ENCODE assay signal across 27 cellular contexts in genomic region chr16:79726902-79727301, GRCh38.
A peak's percentile ranks its signal among the peaks of the same experiment; 100 is the strongest.
DNase-seq lines count a peak whose midpoint lies in the region; ATAC-seq, FAIRE-seq and TF ChIP-seq lines count a peak whose summit lies in the region.
"Had no signal": no experiment of that assay in that cellular context is flagged by ENCODE, and none has a peak within 500 bp of the region (broad histone marks: within the 10 kb centered on the region; RNA-seq: fewer than 3 reads in every experiment).

No MANE protein-coding gene starts in this region.

- no peak overlapping the region for H3K14ac ChIP-seq in H1 (ENCODE audit: insufficient read length)

- H3K4me3 ChIP-seq in HepG2 (replicated peaks in 1 of 3; ENCODE audit: insufficient read depth in 1 of 3, low read depth in 2 of 3, low read length in 3 of 3) (no peak overlapping the region), right lobe of liver (no peak overlapping the region), H1 (ENCODE audit: extremely low read depth in 1 of 4, insufficient read depth in 2 of 4, low read depth in 3 of 4, low read length in 4 of 4) (no peak overlapping the region)
- H3K4me3 ChIP-seq: BLaER1, GM12878 had no signal

- H2BK20ac ChIP-seq in H1 (ENCODE audit: low read length) = no peak overlapping the region

- no peak overlapping the region for H2AFZ ChIP-seq in HepG2 (ENCODE audit: low read length)
- H2AFZ ChIP-seq in H1 (ENCODE audit: low read length) = no peak overlapping the region

- no peak overlapping the region for H3K9ac ChIP-seq in HepG2 (ENCODE audit: insufficient read depth, low read depth, low read length)
- H3K9ac ChIP-seq in H1 (replicated peaks in 1 of 4; ENCODE audit: extremely low read depth in 1 of 4, low read depth in 3 of 4, low read length in 3 of 4) = no peak overlapping the region
- H3K9ac ChIP-seq: BLaER1 had no signal

- TF ChIP-seq EP300 in HepG2 (IDR thresholded peaks at IDR 0.05; ENCODE audit: low read depth in 2 of 2, low read length in 2 of 2) (no peak), HepG2 (CRISPR knock-in tag; IDR thresholded peaks at IDR 0.05; ENCODE audit: borderline replicate concordance) (no peak), H1 (IDR thresholded peaks at IDR 0.05; ENCODE audit: borderline replicate concordance in 1 of 2, low read depth in 2 of 2, low read length in 2 of 2) (no peak)

- no peak overlapping the region for H3K23ac ChIP-seq in H1 (ENCODE audit: insufficient read length)

- no peak overlapping the region for H3K56ac ChIP-seq in H1 (replicated peaks; ENCODE audit: insufficient read length, low read depth, low read length)

- TF ChIP-seq CTCF in HepG2 (CRISPR knock-in tag; IDR thresholded peaks at IDR 0.05) (no peak), right lobe of liver (IDR thresholded peaks at IDR 0.05) (no peak), H1 (IDR thresholded peaks at IDR 0.05; ENCODE audit: control extremely low read depth in 1 of 3, insufficient read depth in 1 of 3, low read depth in 1 of 3, low read length in 3 of 3) (no peak)

- H3K27me3 ChIP-seq in HepG2 (ENCODE audit: control insufficient read depth in 1 of 2, insufficient read depth in 2 of 2, low read length in 2 of 2) (no peaks in the 10 kb centered on the region), right lobe of liver (no peaks in the 10 kb centered on the region), H1 (replicated peaks in 1 of 4; ENCODE audit: control insufficient read depth in 3 of 4, extremely low read depth in 1 of 4, insufficient read depth in 3 of 4, low read length in 3 of 4) (no peaks in the 10 kb centered on the region)
- H3K27me3 ChIP-seq: BE2C, BLaER1 had no signal

- H3K36me3 ChIP-seq in HepG2 (replicated peaks in 1 of 2; ENCODE audit: control insufficient read depth in 1 of 2, insufficient read depth in 2 of 2, low read length in 2 of 2) (no peaks in the 10 kb centered on the region), right lobe of liver (no peaks in the 10 kb centered on the region), H1 (ENCODE audit: control insufficient read depth in 2 of 4, insufficient read depth in 4 of 4, low read length in 3 of 4) (no peaks in the 10 kb centered on the region)
- H3K36me3 ChIP-seq: BE2C, BLaER1 had no signal

- CTCF ChIA-PET in HepG2 (lab: Yijun Ruan, JAX; ENCODE audit: low intra/inter-chr PET ratio, low total read pairs) (no interaction called here), H1 (lab: Charles Lee; ENCODE audit: partially characterized antibody) (no interaction called here)

- peaks cover 38% of the 10 kb centered on the region for H3K9me3 ChIP-seq in HepG2 (ENCODE audit: low read length)
- no peaks in the 10 kb centered on the region for H3K9me3 ChIP-seq in right lobe of liver
- no peaks in the 10 kb centered on the region for H3K9me3 ChIP-seq in H1 (ENCODE audit: insufficient read depth in 2 of 2, low read depth in 1 of 2, low read length in 1 of 2)
- H3K9me3 ChIP-seq: BE2C, BLaER1 had no signal

- H3K27ac ChIP-seq in HepG2 (ENCODE audit: extremely low read length, insufficient read depth, low read length) (no peak overlapping the region), right lobe of liver (no peak overlapping the region), H1 (ENCODE audit: low read depth, low read length) (no peak overlapping the region)
- H3K27ac ChIP-seq: 22Rv1, BLaER1 had no signal

- no peak overlapping the region for H2BK120ac ChIP-seq in H1 (replicated peaks; ENCODE audit: low read depth, low read length)

- H4K8ac ChIP-seq in H1 (ENCODE audit: extremely low read depth, insufficient read depth, low read length) = no peak overlapping the region

- no peak overlapping the region for H2BK12ac ChIP-seq in H1 (ENCODE audit: low read depth, low read length)

- H3K4me1 ChIP-seq in HepG2 (ENCODE audit: insufficient read depth, low read length) (peaks cover 7% of the 10 kb centered on the region; the same call in 1 of the 2 replicates), right lobe of liver (peaks cover 0 to 22% (median 7%) of the 10 kb centered on the region in 4 donors), H1 (replicated peaks in 1 of 4; ENCODE audit: control insufficient read depth in 3 of 4, insufficient read depth in 4 of 4, low read length in 3 of 4) (peaks cover 0 to 6% (median 5%) of the 10 kb centered on the region in 4 experiments; a peak in 2 of 7 replicates)
- H3K4me1 ChIP-seq: BE2C, BLaER1 had no signal

- H3K4me2 ChIP-seq in HepG2 (ENCODE audit: low read depth, low read length) = no peak overlapping the region
- H3K4me2 ChIP-seq in H1 (ENCODE audit: insufficient read depth in 1 of 2, low read depth in 2 of 2, low read length in 2 of 2) = no peak overlapping the region
- H3K4me2 ChIP-seq: BLaER1 had no signal

- H2AK5ac ChIP-seq in H1 (ENCODE audit: low read depth, low read length) = no peak overlapping the region

- POLR2A ChIA-PET in HepG2 (lab: Yijun Ruan, JAX) = no interaction called here
- POLR2A ChIA-PET in H1 (lab: Charles Lee; ENCODE audit: partially characterized antibody) = no interaction called here

- FAIRE-seq in HepG2 (lab: Jason Lieb, UNC) (no peak), H1 (lab: Jason Lieb, UNC) (no peak)
- FAIRE-seq: GM12878, GM12892, GM18507, GM19239 had no signal

- no peaks in the 10 kb centered on the region for H3K36me3 Mint-ChIP-seq in activated T-helper 17 cell treated with anti-CD3 and anti-CD28 coated beads, Interleukin-2, amount 50 U/mL, for 72 hours (ENCODE audit: low read depth)
- H3K36me3 Mint-ChIP-seq: CD14-positive monocyte; CD4-positive, alpha-beta memory T cell; CD8-positive, alpha-beta memory T cell had no signal

- no peak overlapping the region for H2BK15ac ChIP-seq in H1 (ENCODE audit: low read length)

- no peak for TF ChIP-seq POLR2A in HepG2 (IDR thresholded peaks at IDR 0.05; ENCODE audit: insufficient read depth in 1 of 2, low read depth in 2 of 2, low read length in 2 of 2)
- no peak for TF ChIP-seq POLR2A in right lobe of liver (IDR thresholded peaks at IDR 0.05)
- no peak for TF ChIP-seq POLR2A in H1 (IDR thresholded peaks at IDR 0.05; ENCODE audit: control extremely low read depth in 1 of 2, low read depth in 2 of 2, low read length in 2 of 2)

- peaks cover 7% of the 10 kb centered on the region for H3K4me1 Mint-ChIP-seq in activated T-helper 17 cell treated with anti-CD3 and anti-CD28 coated beads, Interleukin-2, amount 50 U/mL, for 72 hours
- H3K4me1 Mint-ChIP-seq: CD14-positive monocyte; CD4-positive, alpha-beta memory T cell; CD4-positive, CD25-positive, alpha-beta regulatory T cell; CD8-positive, alpha-beta memory T cell had no signal

- in situ Hi-C loops in HepG2 (cut with HindIII; ENCODE audit: extremely low pct_ligation_motif_present, low pct_unique_long_range_greater_than_20kb) = no loop called here

- intact Hi-C loops in HepG2 (cut with micrococcal nuclease; ENCODE audit: unreplicated experiment) = no loop called here
- intact Hi-C loops in right lobe of liver (cut with DNase I) = no loop called here

- H3K4ac ChIP-seq in H1 (replicated peaks; ENCODE audit: insufficient read length, low read depth, low read length) = no peak overlapping the region

- H3K9me3 Mint-ChIP-seq in activated T-helper 17 cell treated with anti-CD3 and anti-CD28 coated beads, Interleukin-2, amount 50 U/mL, for 72 hours = peaks cover 4% of the 10 kb centered on the region

- no peaks in the 10 kb centered on the region for H3K79me2 ChIP-seq in HepG2 (ENCODE audit: insufficient read depth, low read length)
- H3K79me2 ChIP-seq in H1 (ENCODE audit: control insufficient read depth in 1 of 2, insufficient read depth in 2 of 2, low read length in 2 of 2) = no peaks in the 10 kb centered on the region

- BruUV-seq in HepG2 (replicated peaks; lab: Mats Ljungman, UMichigan) = no TSS peak

- no peak overlapping the region for H3K27ac Mint-ChIP-seq in activated T-helper 17 cell treated with anti-CD3 and anti-CD28 coated beads, Interleukin-2, amount 50 U/mL, for 72 hours
- H3K27ac Mint-ChIP-seq: CD14-positive monocyte; CD4-positive, alpha-beta memory T cell; CD4-positive, CD25-positive, alpha-beta regulatory T cell; CD8-positive, alpha-beta memory T cell had no signal

- H4K91ac ChIP-seq in H1 (replicated peaks; ENCODE audit: insufficient read length, low read length) = no peak overlapping the region

- ATAC-seq in HepG2 (no peak), right lobe of liver (no peak), left lobe of liver (no peak), GM18520 (IDR thresholded peaks at IDR 0.05; ENCODE audit: unreplicated experiment) (no peak)
- ATAC-seq in activated T-helper 17 cell treated with anti-CD3 and anti-CD28 coated beads, Interleukin-2, amount 50 U/mL, for 72 hours (replicated peaks) = peak; percentile 55
- ATAC-seq: GM12878 had no signal

- no peaks in the 10 kb centered on the region for H3K27me3 Mint-ChIP-seq in activated T-helper 17 cell treated with anti-CD3 and anti-CD28 coated beads, Interleukin-2, amount 50 U/mL, for 72 hours
- H3K27me3 Mint-ChIP-seq: CD4-positive, CD25-positive, alpha-beta regulatory T cell had no signal

- H3K18ac ChIP-seq in H1 (ENCODE audit: extremely low read depth, low read length) = no peak overlapping the region

- no peaks in the 10 kb centered on the region for H3K79me1 ChIP-seq in H1 (ENCODE audit: low read depth, low read length)

- TF ChIP-seq RAD21 in HepG2 (CRISPR knock-in tag; IDR thresholded peaks at IDR 0.05) (no peak), H1 (IDR thresholded peaks at IDR 0.05 in 1 of 2, conservative IDR thresholded peaks at IDR 0.05 in 1 of 2; ENCODE audit: low read depth in 2 of 2, low read length in 2 of 2) (no peak)

- no peaks in the 10 kb centered on the region for H4K20me1 ChIP-seq in HepG2 (ENCODE audit: insufficient read depth, low read length)
- no peaks in the 10 kb centered on the region for H4K20me1 ChIP-seq in H1 (replicated peaks in 1 of 2; ENCODE audit: control insufficient read depth in 1 of 2, insufficient read depth in 2 of 2, low read length in 2 of 2)
- H4K20me1 ChIP-seq: BLaER1 had no signal

- no peak overlapping the region for H4K5ac ChIP-seq in H1 (ENCODE audit: insufficient read length, low read depth, low read length)

- H2BK5ac ChIP-seq in H1 (ENCODE audit: low read depth, low read length) = no peak overlapping the region

- DNase-seq in HepG2 (ENCODE audit: low spot score) (no peak), right lobe of liver (no peak), H1 (ENCODE audit: low read depth in 1 of 2, low spot score in 2 of 2) (no peak), left lobe of liver (ENCODE audit: low spot score) (no peak)
- DNase-seq: ACHN; BE2C; C1 segment of cervical spinal cord; CD4-positive, alpha-beta memory T cell; CD4-positive, CD25-positive, alpha-beta regulatory T cell; CD8-positive, alpha-beta memory T cell; COR-L47; DMS 273 treated with DMSO at 0.1 percent for 48 hours; DMS153; DMS53; DMS79; DND-41; EL; GDM1 had no signal

- peaks cover 9% of the 10 kb centered on the region; the same call in 1 of the 2 replicates for H3K23me2 ChIP-seq in H1 (ENCODE audit: low read depth, low read length)

- H3K4me3 Mint-ChIP-seq in activated T-helper 17 cell treated with anti-CD3 and anti-CD28 coated beads, Interleukin-2, amount 50 U/mL, for 72 hours = no peak overlapping the region
- H3K4me3 Mint-ChIP-seq: CD14-positive monocyte; CD4-positive, alpha-beta memory T cell; CD4-positive, CD25-positive, alpha-beta regulatory T cell; CD8-positive, alpha-beta memory T cell had no signal

TF ChIP-seq in HepG2, 621 proteins besides CTCF, POLR2A, EP300 and RAD21 (continues in another document):
- TF ChIP-seq FIP1L1 (IDR thresholded peaks at IDR 0.05; ENCODE audit: borderline replicate concordance, insufficient read depth, low read depth, low read length) = no peak

TF ChIP-seq in H1, 55 proteins besides CTCF, POLR2A, EP300 and RAD21 (continues in another document):
- peak; percentile 6; the same call in 1 of the 2 replicates for TF ChIP-seq MAFK (IDR thresholded peaks at IDR 0.05; ENCODE audit: low read depth, low read length)

Comparison
In these comparisons a context has a peak if more than half of its experiments do, and no peak if none do; other contexts are left out.
1. Of the 41 proteins assayed by ChIP-seq in both HepG2 and H1: peak only in HepG2: none; only in H1: none; in both: MAFK; in neither: 40.